Comparison of ENCODE assay signal across 7 cellular contexts in the genomic region with DNA sequence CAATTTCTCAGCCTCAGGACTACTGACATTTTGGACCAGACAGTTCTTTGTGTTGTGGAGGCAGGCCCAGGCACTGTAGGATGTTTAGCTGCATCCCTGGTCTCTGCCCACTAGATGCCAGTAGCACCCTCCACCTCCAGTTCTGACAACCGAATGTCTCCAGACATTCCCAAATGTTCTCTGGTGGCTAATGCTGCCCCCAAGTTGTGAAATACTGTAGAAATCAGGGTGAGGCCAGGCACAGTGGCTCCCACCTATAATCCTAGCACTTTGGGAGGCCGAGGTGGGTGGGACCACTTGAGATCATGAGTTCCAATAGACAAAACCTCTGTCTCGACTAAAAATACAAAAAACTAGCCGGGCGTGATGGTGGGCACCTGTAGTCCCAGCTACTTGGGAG. TPM values are rescaled to one million over a fixed set of nuclear protein-coding genes. Genes with fewer than 3 reads are reported as not detected.
DNase-seq lines count a peak whose midpoint lies in the region; ATAC-seq and TF ChIP-seq lines count a peak whose summit lies in the region.

No MANE protein-coding gene starts in this region.

- TF ChIP-seq POLR2A in esophagus squamous epithelium (IDR thresholded peaks at IDR 0.05): no peak

- WGBS in esophagus squamous epithelium, 2 donors: 14 to 83% methylated on average over 1 to 3 of the region's 5 CpGs

- H3K4me1 Mint-ChIP-seq in T-cell (peaks cover 79 to 88% (median 82%) of the 10 kb centered on the region in 3 donors), nephron progenitor cell (peaks cover 45% of the 10 kb centered on the region)

- no peaks in the 10 kb centered on the region for H3K9me3 ChIP-seq in esophagus squamous epithelium

- no peak for DNase-seq in GM20000 (ENCODE audit: low spot score)
- DNase-seq in T-cell: peak in 20 of 34 experiments; percentile 7 to 39 (median 25)
- DNase-seq in esophagus squamous epithelium (lab: John Stamatoyannopoulos, UW): no peak
- peak; percentile 15 for DNase-seq in nephron progenitor cell
- no peak for DNase-seq in retina

- H3K27me3 ChIP-seq in esophagus squamous epithelium: no peaks in the 10 kb centered on the region

- ATAC-seq in T-cell (replicated peaks in 1 of 4) (peak; percentile 39 to 64 (median 51)), GM21515 (IDR thresholded peaks at IDR 0.05; ENCODE audit: unreplicated experiment) (no peak), GM21529 (IDR thresholded peaks at IDR 0.05; ENCODE audit: unreplicated experiment) (no peak)

- intact Hi-C loops in esophagus squamous epithelium (cut with DNase I): no loop called here

- H3K36me3 Mint-ChIP-seq in T-cell (peaks cover 67% of the 10 kb centered on the region), nephron progenitor cell (ENCODE audit: low read depth) (peaks cover 66% of the 10 kb centered on the region)

- H3K9me3 Mint-ChIP-seq in T-cell (no peaks in the 10 kb centered on the region), nephron progenitor cell (no peaks in the 10 kb centered on the region)

- POLR2A ChIA-PET in T-cell (lab: Charles Lee): interaction anchor here in 1 of 2 donors (1.0 kb wide), 1 partner anchor 29 kb away, joined by 3 read pairs; no protein-coding TSS in a partner anchor

- H3K4me3 ChIP-seq in esophagus squamous epithelium: no peak overlapping the region

- peak overlapping the region; percentile 82 to 87 for H3K27ac Mint-ChIP-seq in T-cell
- peak overlapping the region; percentile 88 for H3K27ac Mint-ChIP-seq in nephron progenitor cell

- H3K36me3 ChIP-seq in esophagus squamous epithelium: peaks cover 22 to 94% (median 63%) of the 10 kb centered on the region in 3 donors

- peak; percentile 16 for TF ChIP-seq CTCF in GM20000 (IDR thresholded peaks at IDR 0.05; ENCODE audit: extremely low read depth, missing control alignments)
- peak in 5 of 6 experiments; percentile 14 to 56 (median 39) for TF ChIP-seq CTCF in esophagus squamous epithelium (IDR thresholded peaks at IDR 0.05)
- TF ChIP-seq CTCF in nephron progenitor cell (IDR thresholded peaks at IDR 0.05): peak; percentile 35

- CTCF ChIA-PET in T-cell (lab: Charles Lee): interaction anchor here (0.8 to 1.0 kb wide), 6 partner anchors 59 to 88 kb away, joined by 3 to 5 read pairs (median 3); no protein-coding TSS in a partner anchor

- no peaks in the 10 kb centered on the region for H3K27me3 Mint-ChIP-seq in T-cell
- H3K27me3 Mint-ChIP-seq in nephron progenitor cell (ENCODE audit: low read depth, poor library complexity): no peaks in the 10 kb centered on the region

- H3K4me3 Mint-ChIP-seq in T-cell (no peak overlapping the region), nephron progenitor cell (no peak overlapping the region)

- peak overlapping the region in 2 of 4 donors; percentile 27 to 43 for H3K27ac ChIP-seq in esophagus squamous epithelium

- peaks cover 12 to 59% (median 22%) of the 10 kb centered on the region in 3 donors for H3K4me1 ChIP-seq in esophagus squamous epithelium

RNA-seq across cellular contexts. Expression of a gene that starts 18.2 kb away (rescaled TPM):
- total RNA-seq in T-cell (100 to 1,000 TPM; 124 to 224 (median 206) TPM), esophagus squamous epithelium (100 to 1,000 TPM; 154 to 229 (median 189) TPM)

RNA-seq across cellular contexts. Expression of a gene that starts 19.4 kb away (rescaled TPM):
- not detected for total RNA-seq in T-cell
- total RNA-seq in esophagus squamous epithelium: not detected

RNA-seq across cellular contexts. Expression of a gene that starts 46.1 kb away (rescaled TPM):
- 1 to 10 TPM; 3.2 to 8.5 (median 5.2) TPM for total RNA-seq in T-cell
- total RNA-seq in esophagus squamous epithelium: 1 to 10 TPM; 1.7 to 4.6 (median 4.2) TPM

Comparison
In these comparisons a context has a peak if more than half of its experiments do, and no peak if none do; other contexts are left out.
1. DNase-seq: peak in T-cell (20 of 34) and nephron progenitor cell (single experiment); none in GM20000 (single experiment), esophagus squamous epithelium (single experiment) and retina (single experiment).
2. ATAC-seq: peak in T-cell (4 of 4); none in GM21515 (single experiment) and GM21529 (single experiment).
3. Peak in every context shown above with its lines, with median percentiles within 50 percentile points of each other: CTCF ChIP-seq.